Comparison of ENCODE assay signal across 26 cellular contexts in the genomic region with DNA sequence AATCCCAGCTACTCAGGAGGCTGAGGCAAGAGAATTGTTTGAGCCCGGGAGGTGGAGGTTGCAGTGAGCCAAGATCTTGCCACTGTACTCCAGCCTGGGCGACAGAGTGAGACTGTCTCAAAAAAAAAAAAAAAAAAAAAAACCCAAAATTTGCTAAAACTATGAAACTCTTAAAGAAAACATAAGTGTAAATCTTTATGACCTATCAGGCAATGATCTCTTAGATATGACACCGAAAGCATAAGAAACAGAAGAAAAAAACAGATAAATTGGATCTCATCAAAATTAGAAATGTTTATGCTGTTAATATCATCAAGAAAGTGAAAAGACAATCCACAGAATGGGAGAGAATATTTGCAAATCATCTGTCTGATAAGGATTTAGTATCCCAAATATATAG. TPM values are rescaled to one million over a fixed set of nuclear protein-coding genes. Genes with fewer than 3 reads are reported as not detected.
"Had no signal": no experiment of that assay in that cellular context is flagged by ENCODE, and none has a peak within 500 bp of the region (broad histone marks: within the 10 kb centered on the region; RNA-seq: fewer than 3 reads in every experiment).

No MANE protein-coding gene starts in this region.

- ATAC-seq: left colon; left ventricle myocardium superior; mucosa of descending colon; natural killer cell treated with Interleukin-12 subunit alpha and Interleukin-12 subunit beta and Interleukin-15 and Interleukin-18, amount 100 ng/mL, for 72 hours; pancreas; stimulated activated memory B cell treated with anti-CD40 and anti-IgM and Interleukin-4, amounts not matched to agents 10 μg/mL and 1 μg/mL and 100 μg/mL, for 72 hours; stimulated activated naive CD8-positive, alpha-beta T cell treated with anti-CD3 and anti-CD28 coated beads, Interleukin-15, Interleukin-2, amounts not matched to agents 100 U/mL and 50 U/mL, for 24 hours had no signal

- H3K4me3 Mint-ChIP-seq: immature natural killer cell; mesothelial cell of epicardium; naive B cell; natural killer cell treated with Interleukin-12 subunit alpha and Interleukin-12 subunit beta and Interleukin-15 and Interleukin-18, amount 100 ng/mL, for 72 hours; neural crest cell; stimulated activated memory B cell treated with anti-CD40 and anti-IgM and Interleukin-4, amounts not matched to agents 10 μg/mL and 1 μg/mL and 100 μg/mL, for 72 hours had no signal

- H3K9me3 ChIP-seq: mucosa of descending colon, neutrophil, pancreas, sigmoid colon, thoracic aorta, transverse colon had no signal

- H3K36me3 ChIP-seq: neutrophil, pancreas, sigmoid colon, thoracic aorta, transverse colon had no signal

- H3K27ac Mint-ChIP-seq: immature natural killer cell; mesothelial cell of epicardium; naive B cell; natural killer cell treated with Interleukin-12 subunit alpha and Interleukin-12 subunit beta and Interleukin-15 and Interleukin-18, amount 100 ng/mL, for 72 hours; stimulated activated memory B cell treated with anti-CD40 and anti-IgM and Interleukin-4, amounts not matched to agents 10 μg/mL and 1 μg/mL and 100 μg/mL, for 72 hours had no signal

- H3K27ac ChIP-seq: neutrophil, pancreas, sigmoid colon, thoracic aorta, transverse colon had no signal

- H3K9me3 Mint-ChIP-seq: immature natural killer cell; mesothelial cell of epicardium; naive B cell; natural killer cell treated with Interleukin-12 subunit alpha and Interleukin-12 subunit beta and Interleukin-15 and Interleukin-18, amount 100 ng/mL, for 72 hours; neural crest cell; stimulated activated memory B cell treated with anti-CD40 and anti-IgM and Interleukin-4, amounts not matched to agents 10 μg/mL and 1 μg/mL and 100 μg/mL, for 72 hours had no signal

- H3K36me3 Mint-ChIP-seq: immature natural killer cell; mesothelial cell of epicardium; naive B cell; natural killer cell treated with Interleukin-12 subunit alpha and Interleukin-12 subunit beta and Interleukin-15 and Interleukin-18, amount 100 ng/mL, for 72 hours; stimulated activated memory B cell treated with anti-CD40 and anti-IgM and Interleukin-4, amounts not matched to agents 10 μg/mL and 1 μg/mL and 100 μg/mL, for 72 hours had no signal

- DNase-seq: effector CD4-positive, alpha-beta T cell; hypothalamus; immature natural killer cell; kidney glomerular epithelial cell; left colon; left ventricle myocardium superior; mesenchymal stem cell; mucosa of descending colon; naive B cell; pancreas; sigmoid colon; stimulated activated CD4-positive, alpha-beta T cell treated with anti-CD3 and anti-CD28 coated beads, Interleukin-2, amount 100 ng/mL, for 24 hours; stimulated activated CD4-positive, alpha-beta T cell treated with anti-CD3 and anti-CD28 coated beads, Interleukin-4, amount 100 ng/mL, for 24 hours; stimulated activated naive CD8-positive, alpha-beta T cell treated with anti-CD3 and anti-CD28 coated beads, Interleukin-15, Interleukin-2, amounts not matched to agents 100 U/mL and 50 U/mL, for 24 hours; substantia nigra; transverse colon had no signal

- FAIRE-seq: colon, frontal cortex, pancreas had no signal

- H3K27me3 ChIP-seq: pancreas had no signal

- H3K4me3 ChIP-seq: dorsolateral prefrontal cortex, lung, mucosa of descending colon, pancreas, sigmoid colon, thoracic aorta, transverse colon had no signal

- H3K4me1 Mint-ChIP-seq: immature natural killer cell; naive B cell; stimulated activated memory B cell treated with anti-CD40 and anti-IgM and Interleukin-4, amounts not matched to agents 10 μg/mL and 1 μg/mL and 100 μg/mL, for 72 hours had no signal

RNA-seq across cellular contexts. Expression of a gene that starts 15.3 kb away (rescaled TPM):
- total RNA-seq: left ventricle myocardium superior; natural killer cell treated with Interleukin-12 subunit alpha and Interleukin-12 subunit beta and Interleukin-15 and Interleukin-18, amount 100 ng/mL, for 72 hours had no signal
- polyA plus RNA-seq: immature natural killer cell had no signal
